ENCODE assay signal across 8 cellular contexts in the genomic region with DNA sequence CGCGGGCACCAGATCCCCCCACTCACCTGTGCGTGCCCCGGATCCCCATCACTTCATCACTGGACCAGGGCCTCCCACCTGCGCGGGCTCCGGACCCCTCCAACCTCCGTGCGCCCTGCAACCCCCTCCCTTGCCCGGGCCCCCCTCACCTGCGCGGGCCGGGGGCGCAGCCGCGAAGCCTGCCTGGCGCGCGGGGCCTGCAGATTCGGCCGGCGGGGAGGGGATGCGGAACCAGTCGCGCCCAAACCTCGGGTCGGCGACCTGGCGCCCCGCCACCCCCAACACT. TPM values are rescaled to one million over a fixed set of nuclear protein-coding genes. Genes with fewer than 3 reads are reported as not detected.
DNase-seq lines count a peak whose midpoint lies in the region; TF ChIP-seq lines count a peak whose summit lies in the region.

No MANE protein-coding gene starts in this region.

- peaks cover 1% of the 10 kb centered on the region for H3K36me3 Mint-ChIP-seq in chondrocyte (ENCODE audit: low read depth)

- H3K4me1 ChIP-seq in HUES48 (ENCODE audit: control insufficient read depth, insufficient read depth, low read length) (peaks cover 16% of the 10 kb centered on the region), muscle layer of colon (ENCODE audit: insufficient read depth, low read length) (peaks cover 14% of the 10 kb centered on the region)

- H3K9me3 ChIP-seq in HUES48 (ENCODE audit: control insufficient read depth, insufficient read depth, low read length), result no peaks in the 10 kb centered on the region
- H3K9me3 ChIP-seq in muscle layer of colon (ENCODE audit: low read length), result no peaks in the 10 kb centered on the region

- peaks cover 11% of the 10 kb centered on the region for H3K36me3 ChIP-seq in HUES48 (ENCODE audit: control insufficient read depth, insufficient read depth, low read length)
- H3K36me3 ChIP-seq in muscle layer of colon (ENCODE audit: insufficient read depth, low read length), result no peaks in the 10 kb centered on the region

- H3K27ac Mint-ChIP-seq in chondrocyte (ENCODE audit: unreplicated experiment), result no peak overlapping the region

- no peak for DNase-seq in AG09309 (ENCODE audit: low read depth)
- no peak for DNase-seq in chondrocyte (ENCODE audit: low spot score)
- no peak for DNase-seq in SKM-1 (lab: John Stamatoyannopoulos, UW; ENCODE audit: unreplicated experiment)
- no peak for DNase-seq in DMS53 treated with DMSO at 0.1 percent for 48 hours (lab: John Stamatoyannopoulos, UW; ENCODE audit: unreplicated experiment)
- no peak for DNase-seq in A172 (ENCODE audit: low spot score)
- DNase-seq in NCI-H128 (lab: John Stamatoyannopoulos, UW; ENCODE audit: unreplicated experiment), result no peak

- H3K27me3 ChIP-seq in HUES48 (ENCODE audit: control insufficient read depth, insufficient read depth, low read length) (no peaks in the 10 kb centered on the region; the same call in 1 of the 2 replicates), muscle layer of colon (ENCODE audit: control insufficient read depth in 1 of 2, insufficient read depth in 2 of 2, low read length in 2 of 2) (no peaks in the 10 kb centered on the region)

- H3K9me3 Mint-ChIP-seq in chondrocyte (ENCODE audit: low read depth), result no peaks in the 10 kb centered on the region

- no peak overlapping the region for H3K9ac ChIP-seq in HUES48 (ENCODE audit: low read depth, low read length)
- peak overlapping the region; percentile 61 for H3K9ac ChIP-seq in muscle layer of colon (ENCODE audit: low read length)

- H3K4me1 Mint-ChIP-seq in chondrocyte (ENCODE audit: low read depth), result peaks cover 17% of the 10 kb centered on the region

- H3K4me3 ChIP-seq in AG09309 (ENCODE audit: control insufficient read depth, low read depth, low read length) (peak overlapping the region; percentile 77), HUES48 (ENCODE audit: low read depth, low read length) (peak overlapping the region; percentile 89), muscle layer of colon (ENCODE audit: low read depth in 1 of 2, low read length in 2 of 2) (peak overlapping the region; percentile 65 to 89)

- H3K27me3 Mint-ChIP-seq in chondrocyte (ENCODE audit: low read depth), result no peaks in the 10 kb centered on the region

- peak overlapping the region; percentile 79 for H3K4me3 Mint-ChIP-seq in chondrocyte (ENCODE audit: unreplicated experiment)

- no peak overlapping the region for H3K27ac ChIP-seq in HUES48 (ENCODE audit: low read depth, low read length)
- peak overlapping the region; percentile 44 for H3K27ac ChIP-seq in muscle layer of colon (ENCODE audit: low read depth, low read length)

- no peak for TF ChIP-seq CTCF in AG09309 (IDR thresholded peaks at IDR 0.05; ENCODE audit: control insufficient read depth, insufficient read depth, low read depth, low read length, missing control alignments)
- TF ChIP-seq CTCF in chondrocyte (IDR thresholded peaks at IDR 0.05), result no peak

RNA-seq across cellular contexts. Expression of a gene that starts 0.2 kb away (rescaled TPM):
- total RNA-seq in chondrocyte, result 8.2 to 9.6 TPM (median 8.5 TPM) in 3 replicates
- 10.0 and 21.1 TPM in 2 replicates for total RNA-seq in A172 (2014; rRNA removed; shearing (Covaris generic))

RNA-seq across cellular contexts. Expression of a gene that starts 16.3 kb away (rescaled TPM):
- total RNA-seq in chondrocyte, result 27.1 to 29.0 TPM (median 27.6 TPM) in 3 replicates
- total RNA-seq in A172 (2014; rRNA removed; shearing (Covaris generic)), result 21.4 and 24.1 TPM in 2 replicates

RNA-seq across cellular contexts. Expression of a gene that starts 16.6 kb away (rescaled TPM):
- 36.1 to 58.9 TPM (median 39.7 TPM) in 3 replicates for total RNA-seq in chondrocyte
- 100 and 123 TPM in 2 replicates for total RNA-seq in A172 (2014; rRNA removed; shearing (Covaris generic))

RNA-seq across cellular contexts. Expression of a gene that starts 56.5 kb away (rescaled TPM):
- 0.48 to 0.67 TPM (median 0.51 TPM) in 3 replicates for total RNA-seq in chondrocyte
- 0.28 and 0.41 TPM in 2 replicates for total RNA-seq in A172 (2014; rRNA removed; shearing (Covaris generic))

RNA-seq across cellular contexts. Expression of a gene that starts 57.3 kb away (rescaled TPM):
- not detected in 3 replicates for total RNA-seq in chondrocyte
- total RNA-seq in A172 (2014; rRNA removed; shearing (Covaris generic)), result not detected in 2 replicates
